In the genomic region with DNA sequence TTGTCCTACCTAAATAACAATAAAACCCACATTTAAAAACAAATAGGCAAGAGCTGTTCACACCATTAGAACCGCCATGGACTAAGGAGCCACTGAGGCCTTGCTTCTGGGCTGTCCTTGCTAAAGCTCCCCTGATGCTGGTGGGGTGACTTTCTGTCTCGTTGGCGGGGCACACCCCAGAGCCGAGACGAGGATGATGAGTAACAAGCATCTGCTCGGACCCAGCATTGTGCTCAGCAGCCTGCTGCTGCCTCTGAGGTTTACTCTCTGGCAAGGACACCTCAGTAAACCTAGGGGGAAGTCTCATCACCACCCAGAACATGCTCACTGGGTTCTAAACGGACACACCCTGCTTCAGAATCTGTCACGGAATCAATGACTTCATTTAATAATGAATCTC, we compare ENCODE assay signal across 14 cellular contexts. TPM values are rescaled to one million over a fixed set of nuclear protein-coding genes. Genes with fewer than 3 reads are reported as not detected.
DNase-seq lines count a peak whose midpoint lies in the region; ATAC-seq and FAIRE-seq lines count a peak whose summit lies in the region.
"Not testable (repeated sequence)": the region's sequence is repeated elsewhere in the genome, so short reads cannot be mapped to it uniquely, and the experiment has no call there.
"Had no signal": no experiment of that assay in that cellular context is flagged by ENCODE, and none has a peak within 500 bp of the region (broad histone marks: within the 10 kb centered on the region; RNA-seq: fewer than 3 reads in every experiment).

No MANE protein-coding gene starts in this region.

- peak; percentile 68 for FAIRE-seq in urothelium cell line (lab: Jason Lieb, UNC)

- H3K4me3 ChIP-seq in naive thymus-derived CD4-positive, alpha-beta T cell (ENCODE audit: low read length): not testable (repeated sequence)

- H3K27me3 Mint-ChIP-seq in activated T-cell treated with anti-CD3 and anti-CD28 coated beads, Interleukin-2, amount 50 U/mL, for 4 hours (ENCODE audit: low read depth); naive thymus-derived CD4-positive, alpha-beta T cell: not testable (repeated sequence)

- H3K27ac ChIP-seq in naive thymus-derived CD4-positive, alpha-beta T cell (ENCODE audit: low read depth, low read length): not testable (repeated sequence)

- H3K36me3 ChIP-seq in naive thymus-derived CD4-positive, alpha-beta T cell (ENCODE audit: control insufficient read depth in 2 of 3, insufficient read depth in 3 of 3, low read length in 3 of 3): not testable (repeated sequence)

- H3K4me1 Mint-ChIP-seq in activated T-cell treated with anti-CD3 and anti-CD28 coated beads, Interleukin-2, amount 50 U/mL, for 4 hours (ENCODE audit: low read depth); naive thymus-derived CD4-positive, alpha-beta T cell: not testable (repeated sequence)

- not testable (repeated sequence) for H3K4me3 Mint-ChIP-seq in activated T-cell treated with anti-CD3 and anti-CD28 coated beads, Interleukin-2, amount 50 U/mL, for 4 hours; naive thymus-derived CD4-positive, alpha-beta T cell

- H3K27me3 ChIP-seq in naive thymus-derived CD4-positive, alpha-beta T cell (ENCODE audit: control insufficient read depth in 2 of 2, insufficient read depth in 2 of 2, low read length in 2 of 2): not testable (repeated sequence)

- H3K4me1 ChIP-seq in naive thymus-derived CD4-positive, alpha-beta T cell (ENCODE audit: control insufficient read depth in 2 of 2, insufficient read depth in 2 of 2, low read length in 2 of 2): not testable (repeated sequence)

- CTCF ChIA-PET in naive thymus-derived CD4-positive, alpha-beta T cell (lab: Charles Lee): not testable (repeated sequence)

- DNase-seq in activated T-cell treated with anti-CD3 and anti-CD28 coated beads, Interleukin-2, amount 50 U/mL, for 4 hours; naive thymus-derived CD4-positive, alpha-beta T cell; urothelium cell line (ENCODE audit: low spot score): not testable (repeated sequence)

- not testable (repeated sequence) for H3K27ac Mint-ChIP-seq in naive thymus-derived CD4-positive, alpha-beta T cell

- H3K9me3 ChIP-seq in naive thymus-derived CD4-positive, alpha-beta T cell (ENCODE audit: control insufficient read depth in 2 of 3, low read length in 3 of 3): not testable (repeated sequence)

- H3K9me3 Mint-ChIP-seq in activated T-cell treated with anti-CD3 and anti-CD28 coated beads, Interleukin-2, amount 50 U/mL, for 4 hours; naive thymus-derived CD4-positive, alpha-beta T cell: not testable (repeated sequence)

- POLR2A ChIA-PET in naive thymus-derived CD4-positive, alpha-beta T cell (lab: Charles Lee): not testable (repeated sequence)

- intact Hi-C loops in naive thymus-derived CD4-positive, alpha-beta T cell (cut with micrococcal nuclease): not testable (repeated sequence)

- H3K36me3 Mint-ChIP-seq in activated T-cell treated with anti-CD3 and anti-CD28 coated beads, Interleukin-2, amount 50 U/mL, for 4 hours (ENCODE audit: insufficient read depth); naive thymus-derived CD4-positive, alpha-beta T cell: not testable (repeated sequence)

- ATAC-seq in GM18868 (IDR thresholded peaks at IDR 0.05; ENCODE audit: unreplicated experiment) (peak; percentile 22), GM19463 (IDR thresholded peaks at IDR 0.05; ENCODE audit: unreplicated experiment) (peak; percentile 25), GM21786 (IDR thresholded peaks at IDR 0.05; ENCODE audit: unreplicated experiment) (peak; percentile 21), HG02870 (IDR thresholded peaks at IDR 0.05; ENCODE audit: unreplicated experiment) (peak; percentile 40), HG03439 (IDR thresholded peaks at IDR 0.05; ENCODE audit: unreplicated experiment) (peak; percentile 41)
- ATAC-seq in activated T-cell treated with anti-CD3 and anti-CD28 coated beads, Interleukin-2, amount 50 U/mL, for 4 hours: peak; percentile 31 to 65
- ATAC-seq in naive thymus-derived CD4-positive, alpha-beta T cell: peak; percentile 31

RNA-seq across cellular contexts. Expression of gene CFC1B, which starts 10.6 kb away (rescaled TPM):
- total RNA-seq in activated T-cell treated with anti-CD3 and anti-CD28 coated beads, Interleukin-2, amount 50 U/mL, for 4 hours: not detected
- not detected for total RNA-seq in naive thymus-derived CD4-positive, alpha-beta T cell
- not detected for polyA plus RNA-seq in naive thymus-derived CD4-positive, alpha-beta T cell
- total RNA-seq: CD8-positive, alpha-beta memory T cell; H9; HT1080; NCI-H460; SJCRH30; T-helper 1 cell treated with Interleukin-12 subunit alpha and Interleukin-12 subunit beta and Interleukin-4 antibody, amounts not matched to agents 30 ng/mL and 1 ng/mL, for 36 hours had no signal
- polyA plus RNA-seq: CD8-positive, alpha-beta memory T cell had no signal

RNA-seq across cellular contexts. Expression of gene POTEI, which starts 22.5 kb away (rescaled TPM):
- total RNA-seq in activated T-cell treated with anti-CD3 and anti-CD28 coated beads, Interleukin-2, amount 50 U/mL, for 4 hours: not detected
- total RNA-seq in naive thymus-derived CD4-positive, alpha-beta T cell: not detected
- polyA plus RNA-seq in naive thymus-derived CD4-positive, alpha-beta T cell: not detected
- total RNA-seq: CD8-positive, alpha-beta memory T cell; NCI-H460; T-helper 1 cell treated with Interleukin-12 subunit alpha and Interleukin-12 subunit beta and Interleukin-4 antibody, amounts not matched to agents 30 ng/mL and 1 ng/mL, for 36 hours had no signal
- polyA plus RNA-seq: CD8-positive, alpha-beta memory T cell had no signal
